Comparison of ENCODE assay signal across 18 cellular contexts in the genomic region with DNA sequence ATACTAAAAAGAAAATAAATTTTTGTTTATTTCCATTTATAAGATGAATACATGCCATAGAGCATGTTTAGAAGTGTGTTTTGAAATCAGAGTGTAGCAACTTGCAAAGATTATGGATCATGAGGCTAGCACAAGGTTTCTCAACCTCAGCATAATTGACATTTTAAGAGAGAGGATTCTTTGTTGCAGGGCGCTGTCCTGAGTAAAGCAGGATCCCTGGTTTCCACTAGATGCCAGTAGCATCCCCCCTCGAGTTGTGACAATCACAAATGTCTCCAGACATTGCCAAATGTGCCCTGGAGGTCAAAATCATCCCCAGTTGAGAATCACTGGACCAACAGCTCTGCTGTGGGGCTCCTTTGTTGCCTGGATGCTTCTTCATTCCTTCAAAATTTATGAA.
A peak's percentile ranks its signal among the peaks of the same experiment; 100 is the strongest.
DNase-seq lines count a peak whose midpoint lies in the region; ATAC-seq and TF ChIP-seq lines count a peak whose summit lies in the region.
"Had no signal": no experiment of that assay in that cellular context is flagged by ENCODE, and none has a peak within 500 bp of the region (broad histone marks: within the 10 kb centered on the region; RNA-seq: fewer than 3 reads in every experiment).

No MANE protein-coding gene starts in this region.

- no peak overlapping the region for H3K27ac Mint-ChIP-seq in HFFc6
- H3K27ac Mint-ChIP-seq: activated CD4-positive, alpha-beta T cell treated with anti-CD3 and anti-CD28 coated beads for 36 hours; B cell; nephron progenitor cell had no signal

- ATAC-seq in SK-N-SH treated with all-trans-retinoic acid at 6 μM for 48 hours, result peak; percentile 57; the same call in 2 of the 3 replicates
- no peak for ATAC-seq in HG03342 (IDR thresholded peaks at IDR 0.05; ENCODE audit: unreplicated experiment)
- ATAC-seq in GM21576 (IDR thresholded peaks at IDR 0.05; ENCODE audit: unreplicated experiment), result no peak
- ATAC-seq: activated CD4-positive, alpha-beta T cell treated with anti-CD3 and anti-CD28 coated beads for 36 hours; heart left ventricle had no signal

- H3K4me3 ChIP-seq in fibroblast of villous mesenchyme (ENCODE audit: low read depth, low read length) (no peak overlapping the region), retinal pigment epithelial cell (ENCODE audit: low read length) (no peak overlapping the region)
- H3K4me3 ChIP-seq: esophagus muscularis mucosa, heart left ventricle, thoracic aorta had no signal

- H3K4me3 Mint-ChIP-seq in HFFc6, result no peak overlapping the region
- H3K4me3 Mint-ChIP-seq: activated CD4-positive, alpha-beta T cell treated with anti-CD3 and anti-CD28 coated beads for 36 hours; B cell; nephron progenitor cell had no signal

- no peaks in the 10 kb centered on the region for H3K4me1 Mint-ChIP-seq in HFFc6 (ENCODE audit: low read depth)
- H3K4me1 Mint-ChIP-seq: B cell had no signal

- DNase-seq in HFFc6 (no peak), fibroblast of villous mesenchyme (ENCODE audit: low read depth) (peak; percentile 62), retinal pigment epithelial cell (ENCODE audit: low read depth) (no peak), CD1c-positive myeloid dendritic cell (ENCODE audit: extremely low spot score) (no peak)
- DNase-seq: activated CD4-positive, alpha-beta T cell treated with anti-CD3 and anti-CD28 coated beads for 36 hours; activated effector memory CD4-positive, alpha-beta T cell treated with Interleukin-2 at 50 U/mL for 16 hours; caudate nucleus; heart left ventricle; mesenchymal stem cell; NCI-H1105; nephron progenitor cell; T1000 had no signal

- peak; percentile 39; the same call in 1 of the 2 replicates for TF ChIP-seq CTCF in HFFc6 (IDR thresholded peaks at IDR 0.05)
- peak; percentile 17 for TF ChIP-seq CTCF in fibroblast of villous mesenchyme (IDR thresholded peaks at IDR 0.05; ENCODE audit: insufficient read depth, low read depth, low read length)
- peak; percentile 25 for TF ChIP-seq CTCF in retinal pigment epithelial cell (conservative IDR thresholded peaks at IDR 0.05; ENCODE audit: low read depth, low read length)

- no peaks in the 10 kb centered on the region for H3K9me3 Mint-ChIP-seq in HFFc6
- H3K9me3 Mint-ChIP-seq: nephron progenitor cell had no signal

- no peaks in the 10 kb centered on the region for H3K36me3 Mint-ChIP-seq in HFFc6 (ENCODE audit: low read depth)

- H3K27me3 Mint-ChIP-seq in HFFc6 (ENCODE audit: insufficient read depth), result peaks cover 1% of the 10 kb centered on the region; the same call in 1 of the 2 replicates
- H3K27me3 Mint-ChIP-seq: activated CD4-positive, alpha-beta T cell treated with anti-CD3 and anti-CD28 coated beads for 36 hours; B cell had no signal

TF ChIP-seq in SK-N-SH treated with all-trans-retinoic acid at 6 μM for 48 hours, 23 proteins besides CTCF, POLR2A, EP300 and RAD21:
- TF ChIP-seq ISL1 (CRISPR knock-in tag; IDR thresholded peaks at IDR 0.05) (no peak), BACH2 (CRISPR knock-in tag; IDR thresholded peaks at IDR 0.05; ENCODE audit: borderline replicate concordance) (no peak), ZNF70 (CRISPR knock-in tag; IDR thresholded peaks at IDR 0.05) (no peak)
TF ChIP-seq in SK-N-SH treated with all-trans-retinoic acid at 6 μM for 48 hours: peak in this region for 0.
